In genomic region chr9:70533492-70533891, GRCh38 we compare ENCODE assay signal across 1 cellular context.
A peak's percentile ranks its signal among the peaks of the same experiment; 100 is the strongest.
TF ChIP-seq lines count a peak whose summit lies in the region.

No MANE protein-coding gene starts in this region.

TF ChIP-seq in HEK293, 187 proteins besides CTCF, POLR2A, EP300 and RAD21 (continued from another document):
- no peak for TF ChIP-seq ZNF280C (tag by site-specific recombination; IDR thresholded peaks at IDR 0.05)
- peak; percentile 71 for TF ChIP-seq GLIS1 (tag by site-specific recombination; IDR thresholded peaks at IDR 0.05)
- no peak for TF ChIP-seq MEIS1 (CRISPR knock-in tag; IDR thresholded peaks at IDR 0.05; ENCODE audit: borderline replicate concordance)
- no peak for TF ChIP-seq ZNF837 (tag by site-specific recombination; IDR thresholded peaks at IDR 0.05)
- no peak for TF ChIP-seq ZSCAN23 (tag by site-specific recombination; IDR thresholded peaks at IDR 0.05)
- no peak for TF ChIP-seq ZNF785 (tag by site-specific recombination; IDR thresholded peaks at IDR 0.05)
- no peak for TF ChIP-seq SP3 (tag by site-specific recombination; IDR thresholded peaks at IDR 0.05)
- TF ChIP-seq ATF2 (tag by site-specific recombination; IDR thresholded peaks at IDR 0.05; ENCODE audit: low read depth) = peak; percentile 14; the same call in 1 of the 2 replicates
- TF ChIP-seq ZNF266 (tag by site-specific recombination; IDR thresholded peaks at IDR 0.05; ENCODE audit: low read depth) = no peak
